Comparison of ENCODE assay signal across 22 cellular contexts in genomic region chr22:38068641-38069371, GRCh38. TPM values are rescaled to one million over a fixed set of nuclear protein-coding genes. Genes with fewer than 3 reads are reported as not detected.
DNase-seq lines count a peak whose midpoint lies in the region; ATAC-seq, FAIRE-seq and TF ChIP-seq lines count a peak whose summit lies in the region.
"Had no signal": no experiment of that assay in that cellular context is flagged by ENCODE, and none has a peak within 500 bp of the region (broad histone marks: within the 10 kb centered on the region; RNA-seq: fewer than 3 reads in every experiment).

No MANE protein-coding gene starts in this region.

- H3K79me2 ChIP-seq in mammary epithelial cell (ENCODE audit: insufficient read depth, low read length), result no peaks in the 10 kb centered on the region

- H3K9me3 ChIP-seq in kidney (ENCODE audit: control insufficient read depth in 1 of 2, low read length in 2 of 2) (no peaks in the 10 kb centered on the region), stomach (no peaks in the 10 kb centered on the region), BE2C (no peaks in the 10 kb centered on the region), mammary epithelial cell (replicated peaks; ENCODE audit: insufficient read depth, low read length) (no peaks in the 10 kb centered on the region)
- H3K9me3 ChIP-seq: A549, body of pancreas, SK-N-SH had no signal

- H3K9me3 Mint-ChIP-seq in chondrocyte (ENCODE audit: low read depth), result no peaks in the 10 kb centered on the region
- H3K9me3 Mint-ChIP-seq: activated CD4-positive, alpha-beta T cell treated with anti-CD3 and anti-CD28 coated beads, Interleukin-2, amount 10 ng/mL, durations not matched to agents 7 days and 5 days had no signal

- H3K4me1 Mint-ChIP-seq in chondrocyte (ENCODE audit: low read depth), result peaks cover 24% of the 10 kb centered on the region
- H3K4me1 Mint-ChIP-seq: activated CD4-positive, alpha-beta T cell treated with anti-CD3 and anti-CD28 coated beads, Interleukin-2, amount 10 ng/mL, durations not matched to agents 7 days and 5 days; CD14-positive monocyte had no signal

- H2AFZ ChIP-seq in mammary epithelial cell (ENCODE audit: low read depth, low read length), result no peak overlapping the region

- ATAC-seq in HG02840 (IDR thresholded peaks at IDR 0.05; ENCODE audit: low FRiP score, unreplicated experiment), result no peak
- ATAC-seq: body of pancreas had no signal

- H3K36me3 ChIP-seq in H7 (replicated peaks; ENCODE audit: control insufficient read depth, insufficient read depth, low read length), result peaks cover 23% of the 10 kb centered on the region
- H3K36me3 ChIP-seq in kidney (ENCODE audit: control insufficient read depth in 1 of 2, insufficient read depth in 2 of 2, low read length in 2 of 2), result peaks cover 28 to 44% of the 10 kb centered on the region in 2 donors
- peaks cover 39 to 100% (median 100%) of the 10 kb centered on the region in 4 donors for H3K36me3 ChIP-seq in stomach
- no peaks in the 10 kb centered on the region; the same call in 1 of the 2 replicates for H3K36me3 ChIP-seq in BE2C
- H3K36me3 ChIP-seq in mammary epithelial cell (ENCODE audit: insufficient read depth, low read length), result peaks cover 7% of the 10 kb centered on the region

- H3K27ac Mint-ChIP-seq in chondrocyte (ENCODE audit: unreplicated experiment), result peak overlapping the region; percentile 97
- H3K27ac Mint-ChIP-seq: CD14-positive monocyte had no signal

- H3K4me3 ChIP-seq in H7 (ENCODE audit: insufficient read depth, low read depth, low read length), result no peak overlapping the region
- no peak overlapping the region for H3K4me3 ChIP-seq in kidney (ENCODE audit: low read length in 2 of 2)
- no peak overlapping the region for H3K4me3 ChIP-seq in stomach
- no peak overlapping the region for H3K4me3 ChIP-seq in BE2C (ENCODE audit: low read depth, low read length)
- H3K4me3 ChIP-seq in mammary epithelial cell (replicated peaks in 1 of 3; ENCODE audit: insufficient read depth in 1 of 3, low read depth in 2 of 3, low read length in 3 of 3), result no peak overlapping the region
- H3K4me3 ChIP-seq: A549, body of pancreas, skin epidermis had no signal

- TF ChIP-seq CTCF in chondrocyte (IDR thresholded peaks at IDR 0.05), result no peak
- TF ChIP-seq CTCF in kidney (IDR thresholded peaks at IDR 0.05; ENCODE audit: borderline replicate concordance, extremely low read depth, insufficient read depth), result no peak
- TF ChIP-seq CTCF in stomach (IDR thresholded peaks at IDR 0.05), result no peak
- no peak for TF ChIP-seq CTCF in BE2C (IDR thresholded peaks at IDR 0.05; ENCODE audit: low read depth, low read length)
- no peak for TF ChIP-seq CTCF in mammary epithelial cell (conservative IDR thresholded peaks at IDR 0.05 in 1 of 2, IDR thresholded peaks at IDR 0.05 in 1 of 2; ENCODE audit: extremely low read depth in 1 of 2, insufficient read depth in 1 of 2, low read depth in 1 of 2, low read length in 2 of 2)

- peaks cover 14% of the 10 kb centered on the region for H3K36me3 Mint-ChIP-seq in chondrocyte (ENCODE audit: low read depth)

- TF ChIP-seq POLR2A in stomach (IDR thresholded peaks at IDR 0.05), result no peak

- peak overlapping the region; percentile 51 for H3K4me3 Mint-ChIP-seq in chondrocyte (ENCODE audit: unreplicated experiment)
- H3K4me3 Mint-ChIP-seq: activated CD4-positive, alpha-beta T cell treated with anti-CD3 and anti-CD28 coated beads, Interleukin-2, amount 10 ng/mL, durations not matched to agents 7 days and 5 days; CD14-positive monocyte had no signal

- no peak for FAIRE-seq in kidney (lab: Jason Lieb, UNC)
- FAIRE-seq: A549, GM12892 had no signal

- peak; percentile 29 for DNase-seq in H7
- no peak for DNase-seq in chondrocyte (ENCODE audit: low spot score)
- peak; percentile 48 for DNase-seq in kidney
- DNase-seq in stomach, result no peak
- DNase-seq in BE2C, result no peak
- no peak for DNase-seq in mammary epithelial cell
- DNase-seq in glomerular visceral epithelial cell (ENCODE audit: extremely low spot score), result no peak
- DNase-seq: activated CD4-positive, alpha-beta T cell treated with anti-CD3 and anti-CD28 coated beads, Interleukin-2, amount 10 ng/mL, durations not matched to agents 7 days and 5 days; activated naive CD4-positive, alpha-beta T cell treated with anti-CD3 and anti-CD28 coated beads, Interleukin-2, amount 50 U/mL, for 16 hours; body of pancreas; kidney glomerular epithelial cell; NCI-H1092 treated with DMSO at 0.1 percent for 48 hours; stimulated activated CD4-positive, alpha-beta T cell treated with anti-CD3 and anti-CD28 coated beads, Interleukin-4, amount 100 ng/mL, for 24 hours had no signal

- H3K27me3 Mint-ChIP-seq in chondrocyte (ENCODE audit: low read depth), result no peaks in the 10 kb centered on the region
- H3K27me3 Mint-ChIP-seq: activated CD4-positive, alpha-beta T cell treated with anti-CD3 and anti-CD28 coated beads, Interleukin-2, amount 10 ng/mL, durations not matched to agents 7 days and 5 days had no signal

- H3K27me3 ChIP-seq in H7 (ENCODE audit: control insufficient read depth, insufficient read depth, low read length), result no peaks in the 10 kb centered on the region
- no peaks in the 10 kb centered on the region for H3K27me3 ChIP-seq in stomach
- no peaks in the 10 kb centered on the region for H3K27me3 ChIP-seq in BE2C
- no peaks in the 10 kb centered on the region for H3K27me3 ChIP-seq in mammary epithelial cell (ENCODE audit: insufficient read depth, low read length)
- H3K27me3 ChIP-seq: body of pancreas had no signal

- H4K20me1 ChIP-seq in mammary epithelial cell (ENCODE audit: insufficient read depth, low read length), result no peaks in the 10 kb centered on the region

- H3K27ac ChIP-seq in kidney (ENCODE audit: low read depth in 2 of 2, low read length in 2 of 2) (peak overlapping the region in 1 of 2 donors; percentile 43), stomach (peak overlapping the region in 4 of 5 donors; percentile 42 to 84 (median 54)), mammary epithelial cell (ENCODE audit: insufficient read depth, low read depth, low read length) (no peak overlapping the region)
- H3K27ac ChIP-seq: A549, body of pancreas had no signal

- no TSS peak for BruUV-seq in mammary epithelial cell (replicated peaks; lab: Mats Ljungman, UMichigan)

- WGBS in stomach, 5 donors, result 77 to 94% (median 93%) methylated on average over 6 to 13 of the region's 13 CpGs
- 96% methylated on average over 9 of the region's 13 CpGs for WGBS in mammary epithelial cell (ENCODE audit: low coverage, missing lambda C conversion rate)

- intact Hi-C loops in kidney (cut with DNase I) (no loop called here), stomach (cut with DNase I; ENCODE audit: low total_unique reads) (no loop called here), mammary epithelial cell (cut with micrococcal nuclease) (no loop called here)

- in situ Hi-C loops in mammary epithelial cell (cut with MboI; ENCODE audit: low sequenced_read_pairs in 2 of 2), result loop anchor here in 1 of 2 donors (25.0 kb wide), 1 partner anchor 493 kb away; the partner anchor contains the start of gene DMC1

- H3K9ac ChIP-seq in kidney (ENCODE audit: low read length in 2 of 2), result no peak overlapping the region
- no peak overlapping the region for H3K9ac ChIP-seq in mammary epithelial cell (ENCODE audit: insufficient read depth, low read length)
- H3K9ac ChIP-seq: SK-N-SH had no signal

- no peak overlapping the region for H3K4me2 ChIP-seq in mammary epithelial cell (ENCODE audit: insufficient read depth, low read depth, low read length)
- H3K4me2 ChIP-seq: A549, SK-N-SH had no signal

- H3K4me1 ChIP-seq in kidney (ENCODE audit: control insufficient read depth in 1 of 2, insufficient read depth in 1 of 2, low read depth in 1 of 2, low read length in 2 of 2) (peaks cover 0 to 3% of the 10 kb centered on the region in 2 donors), stomach (peaks cover 0 to 21% (median 7%) of the 10 kb centered on the region in 4 donors), BE2C (no peaks in the 10 kb centered on the region), mammary epithelial cell (ENCODE audit: insufficient read depth, low read length) (no peaks in the 10 kb centered on the region)
- H3K4me1 ChIP-seq: A549, body of pancreas had no signal

- TF ChIP-seq EP300 in stomach (IDR thresholded peaks at IDR 0.05), result no peak

- dilution Hi-C loops in mammary epithelial cell (cut with HindIII; ENCODE audit: low sequenced_read_pairs), result no loop called here

- CTCF ChIA-PET in mammary epithelial cell (lab: Charles Lee; ENCODE audit: low non-redundant PET), result no interaction called here

RNA-seq across cellular contexts. Expression of gene PICK1, which starts 11.6 kb away (rescaled TPM):
- 19.4 and 20.3 TPM in 2 replicates for total RNA-seq in H7 (2014; rRNA removed; shearing (Covaris generic))
- total RNA-seq in chondrocyte, result 13.5 to 22.6 TPM (median 19.1 TPM) in 3 replicates
- total RNA-seq in kidney, result 43.4 TPM
- polyA plus RNA-seq in kidney (ENCODE audit: insufficient read depth, low read depth, low replicate concordance), result 28.4 TPM
- 10 to 100 TPM; 24.5 to 44.3 (median 28.8) TPM for total RNA-seq in stomach
- 10 to 100 TPM; 20.7 to 27.2 (median 21.7) TPM for polyA plus RNA-seq in stomach
- polyA plus RNA-seq in BE2C (2012; ENCODE audit: insufficient read depth, insufficient read length, low read depth), result 32.7 TPM
- total RNA-seq in mammary epithelial cell, result 10 to 100 TPM; 38.8 to 40.7 TPM
- 35.4 TPM for polyA plus RNA-seq in mammary epithelial cell
- 33.2 TPM for polyA minus RNA-seq in mammary epithelial cell

RNA-seq across cellular contexts. Expression of gene SLC16A8, which starts 15.2 kb away (rescaled TPM):
- not detected in 2 replicates for total RNA-seq in H7 (2014; rRNA removed; shearing (Covaris generic))
- total RNA-seq in chondrocyte, result 0.50 TPM in 1 of 3 replicates, not detected in the others
- total RNA-seq in kidney, result 0.31 TPM
- polyA plus RNA-seq in kidney (ENCODE audit: insufficient read depth, low read depth, low replicate concordance), result 0.92 TPM
- not detected for total RNA-seq in stomach
- polyA plus RNA-seq in stomach, result under 1 TPM in 1 of 3 donors, not detected in 2; 0.48 TPM
- 0.46 TPM for polyA plus RNA-seq in BE2C (2012; ENCODE audit: insufficient read depth, insufficient read length, low read depth)
- not detected for total RNA-seq in mammary epithelial cell
- polyA plus RNA-seq in mammary epithelial cell, result not detected
- polyA minus RNA-seq in mammary epithelial cell, result not detected
- total RNA-seq: activated CD4-positive, alpha-beta T cell treated with anti-CD3 and anti-CD28 coated beads, Interleukin-2, amount 10 ng/mL, durations not matched to agents 7 days and 5 days; body of pancreas; H4 had no signal
- polyA plus RNA-seq: A549, CD14-positive monocyte, fibroblast of lung, SK-N-SH had no signal

RNA-seq across cellular contexts. Expression of gene BAIAP2L2, which starts 41.7 kb away (rescaled TPM):
- 1.0 and 2.7 TPM in 2 replicates for total RNA-seq in H7 (2014; rRNA removed; shearing (Covaris generic))
- 0.21 to 0.42 TPM in 2 of 3 replicates, not detected in the other for total RNA-seq in chondrocyte
- total RNA-seq in kidney, result 9.7 TPM
- polyA plus RNA-seq in kidney (ENCODE audit: insufficient read depth, low read depth, low replicate concordance), result 27.8 TPM
- 100 to 1,000 TPM in 1 of 5 donors, 10 to 100 TPM in 2, 1 to 10 TPM in 2; 1.3 to 397 (median 12.2) TPM for total RNA-seq in stomach
- polyA plus RNA-seq in stomach, result 1 to 10 TPM; 1.2 to 6.8 (median 4.0) TPM
- 0.39 TPM for polyA plus RNA-seq in BE2C (2012; ENCODE audit: insufficient read depth, insufficient read length, low read depth)
- total RNA-seq in mammary epithelial cell, result 10 to 100 TPM in 1 of 2 donors, 1 to 10 TPM in 1; 2.2 to 10.1 TPM
- 5.4 TPM for polyA plus RNA-seq in mammary epithelial cell
- 1.1 TPM for polyA minus RNA-seq in mammary epithelial cell
- total RNA-seq: H4, occipital lobe had no signal
- polyA plus RNA-seq: CD14-positive monocyte had no signal

Comparison
In these comparisons a context has a peak if more than half of its experiments do, and no peak if none do; other contexts are left out.
1. DNase-seq: peak in H7 (single experiment) and kidney (single experiment); none in chondrocyte (single experiment), stomach (single experiment), BE2C (single experiment), mammary epithelial cell (single experiment) and glomerular visceral epithelial cell (single experiment).